1 cellular context compared by ENCODE assay signal in the genomic region with DNA sequence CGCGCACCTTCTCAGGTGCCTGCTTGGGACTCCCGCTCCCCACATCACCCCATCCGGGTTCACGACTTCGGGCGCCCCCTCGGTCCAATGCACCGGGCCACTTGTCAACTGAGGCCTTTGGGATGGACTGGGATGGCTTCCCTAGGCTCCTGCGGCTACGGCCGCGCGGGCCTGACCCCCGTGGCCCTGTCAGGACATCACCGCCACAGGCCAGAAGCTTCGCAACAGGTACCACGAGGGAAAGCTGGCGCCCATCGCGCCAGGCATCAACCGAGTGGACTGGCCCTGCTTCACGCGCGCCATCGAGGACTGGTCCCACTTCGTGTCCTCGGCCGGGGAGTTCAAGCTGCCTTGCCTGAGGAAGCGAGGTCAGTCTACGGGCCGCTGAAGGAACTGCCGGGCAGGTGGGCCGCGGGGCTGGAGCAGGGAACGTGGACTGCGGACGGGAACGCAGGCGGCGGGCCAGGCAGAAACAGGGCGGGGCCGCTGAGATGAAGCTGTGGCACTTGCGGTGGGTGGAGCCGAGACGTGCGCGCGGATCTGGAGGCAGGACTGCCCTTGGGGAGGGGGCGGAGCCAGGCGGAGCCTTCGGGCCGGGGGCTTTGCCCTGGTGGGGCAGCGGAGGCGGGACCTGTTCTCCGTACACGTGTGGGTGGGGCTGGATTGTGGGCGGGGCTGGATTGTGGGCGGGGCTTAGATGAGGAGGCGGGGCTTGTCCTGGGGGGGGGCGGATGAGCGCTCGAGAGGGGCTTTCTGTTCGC.
A peak's percentile ranks its signal among the peaks of the same experiment; 100 is the strongest.
TF ChIP-seq lines count a peak whose summit lies in the region.

No MANE protein-coding gene starts in this region.

TF ChIP-seq in HepG2, 621 proteins besides CTCF, POLR2A, EP300 and RAD21 (continued from another document and continues in another):
- TF ChIP-seq, protein P1, sequence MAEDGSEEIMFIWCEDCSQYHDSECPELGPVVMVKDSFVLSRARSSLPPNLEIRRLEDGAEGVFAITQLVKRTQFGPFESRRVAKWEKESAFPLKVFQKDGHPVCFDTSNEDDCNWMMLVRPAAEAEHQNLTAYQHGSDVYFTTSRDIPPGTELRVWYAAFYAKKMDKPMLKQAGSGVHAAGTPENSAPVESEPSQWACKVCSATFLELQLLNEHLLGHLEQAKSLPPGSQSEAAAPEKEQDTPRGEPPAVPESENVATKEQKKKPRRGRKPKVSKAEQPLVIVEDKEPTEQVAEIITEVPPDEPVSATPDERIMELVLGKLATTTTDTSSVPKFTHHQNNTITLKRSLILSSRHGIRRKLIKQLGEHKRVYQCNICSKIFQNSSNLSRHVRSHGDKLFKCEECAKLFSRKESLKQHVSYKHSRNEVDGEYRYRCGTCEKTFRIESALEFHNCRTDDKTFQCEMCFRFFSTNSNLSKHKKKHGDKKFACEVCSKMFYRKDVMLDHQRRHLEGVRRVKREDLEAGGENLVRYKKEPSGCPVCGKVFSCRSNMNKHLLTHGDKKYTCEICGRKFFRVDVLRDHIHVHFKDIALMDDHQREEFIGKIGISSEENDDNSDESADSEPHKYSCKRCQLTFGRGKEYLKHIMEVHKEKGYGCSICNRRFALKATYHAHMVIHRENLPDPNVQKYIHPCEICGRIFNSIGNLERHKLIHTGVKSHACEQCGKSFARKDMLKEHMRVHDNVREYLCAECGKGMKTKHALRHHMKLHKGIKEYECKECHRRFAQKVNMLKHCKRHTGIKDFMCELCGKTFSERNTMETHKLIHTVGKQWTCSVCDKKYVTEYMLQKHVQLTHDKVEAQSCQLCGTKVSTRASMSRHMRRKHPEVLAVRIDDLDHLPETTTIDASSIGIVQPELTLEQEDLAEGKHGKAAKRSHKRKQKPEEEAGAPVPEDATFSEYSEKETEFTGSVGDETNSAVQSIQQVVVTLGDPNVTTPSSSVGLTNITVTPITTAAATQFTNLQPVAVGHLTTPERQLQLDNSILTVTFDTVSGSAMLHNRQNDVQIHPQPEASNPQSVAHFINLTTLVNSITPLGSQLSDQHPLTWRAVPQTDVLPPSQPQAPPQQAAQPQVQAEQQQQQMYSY (CRISPR knock-in tag; IDR thresholded peaks at IDR 0.05): peak; percentile 80; the same call in 1 of the 2 replicates
- TF ChIP-seq ZNF138 (CRISPR knock-in tag; IDR thresholded peaks at IDR 0.05; ENCODE audit: low read depth) (no peak), ZNF607 (CRISPR knock-in tag; IDR thresholded peaks at IDR 0.05; ENCODE audit: borderline replicate concordance) (no peak), KLF11 (CRISPR knock-in tag; IDR thresholded peaks at IDR 0.05) (no peak), MBNL3 (CRISPR knock-in tag; conservative IDR thresholded peaks at IDR 0.05) (no peak), SP5 (CRISPR knock-in tag; IDR thresholded peaks at IDR 0.05; ENCODE audit: borderline replicate concordance, low read depth) (peak; percentile 52; the same call in 1 of the 2 replicates), SAP130 (CRISPR knock-in tag; IDR thresholded peaks at IDR 0.05; ENCODE audit: low read depth) (peak; percentile 27; the same call in 1 of the 2 replicates), ZNF549 (CRISPR knock-in tag; IDR thresholded peaks at IDR 0.05) (no peak), GABPA (IDR thresholded peaks at IDR 0.05; ENCODE audit: low read depth, low read length) (no peak), GABPA (CRISPR knock-in tag; IDR thresholded peaks at IDR 0.05; ENCODE audit: low read depth) (no peak), HNF4G (IDR thresholded peaks at IDR 0.05; ENCODE audit: borderline replicate concordance, low read depth, low read length) (no peak), HNF4G (CRISPR knock-in tag; IDR thresholded peaks at IDR 0.05; ENCODE audit: borderline replicate concordance, low read depth) (no peak), KLF13 (CRISPR knock-in tag; IDR thresholded peaks at IDR 0.05) (0 out of 2 replicates have a peak, but pooled peaks have one; percentile 24), MXD4 (CRISPR knock-in tag; IDR thresholded peaks at IDR 0.05) (no peak), KDM5B (CRISPR knock-in tag; IDR thresholded peaks at IDR 0.05; ENCODE audit: borderline replicate concordance) (peak; percentile 41; the same call in 1 of the 2 replicates), ZBTB7A (CRISPR knock-in tag; IDR thresholded peaks at IDR 0.05) (peak; percentile 45; the same call in 1 of the 2 replicates), THAP11 (CRISPR knock-in tag; IDR thresholded peaks at IDR 0.05) (no peak), ZSCAN12 (CRISPR knock-in tag; IDR thresholded peaks at IDR 0.05) (no peak), FOXJ3 (CRISPR knock-in tag; IDR thresholded peaks at IDR 0.05; ENCODE audit: borderline replicate concordance) (no peak), ZFP36L1 (CRISPR knock-in tag; IDR thresholded peaks at IDR 0.05) (0 out of 2 replicates have a peak, but pooled peaks have one; percentile 46), ZNF788 (CRISPR knock-in tag; IDR thresholded peaks at IDR 0.05; ENCODE audit: borderline replicate concordance) (0 out of 2 replicates have a peak, but pooled peaks have one; percentile 27), ZNF274 (CRISPR knock-in tag; IDR thresholded peaks at IDR 0.05) (0 out of 2 replicates have a peak, but pooled peaks have one; percentile 34), ZNF589 (CRISPR knock-in tag; conservative IDR thresholded peaks at IDR 0.05) (0 out of 2 replicates have a peak, but pooled peaks have one; percentile 30), CCDC6 (CRISPR knock-in tag; IDR thresholded peaks at IDR 0.05) (no peak), ATM (IDR thresholded peaks at IDR 0.05; ENCODE audit: borderline replicate concordance) (no peak), ZNF790 (CRISPR knock-in tag; IDR thresholded peaks at IDR 0.05; ENCODE audit: borderline replicate concordance) (no peak), ZNF253 (CRISPR knock-in tag; IDR thresholded peaks at IDR 0.05; ENCODE audit: borderline replicate concordance) (peak; percentile 55; the same call in 1 of the 2 replicates), TOPORS (CRISPR knock-in tag; IDR thresholded peaks at IDR 0.05) (no peak), NFKB2 (CRISPR knock-in tag; IDR thresholded peaks at IDR 0.05; ENCODE audit: borderline replicate concordance) (peak; percentile 57; the same call in 1 of the 2 replicates), EHMT2 (IDR thresholded peaks at IDR 0.05; ENCODE audit: borderline replicate concordance, low read depth, low read length) (no peak), NFATC3 (CRISPR knock-in tag; IDR thresholded peaks at IDR 0.05) (0 out of 2 replicates have a peak, but pooled peaks have one; percentile 50), KDM1A (CRISPR knock-in tag; IDR thresholded peaks at IDR 0.05) (no peak)
- TF ChIP-seq, protein P2, sequence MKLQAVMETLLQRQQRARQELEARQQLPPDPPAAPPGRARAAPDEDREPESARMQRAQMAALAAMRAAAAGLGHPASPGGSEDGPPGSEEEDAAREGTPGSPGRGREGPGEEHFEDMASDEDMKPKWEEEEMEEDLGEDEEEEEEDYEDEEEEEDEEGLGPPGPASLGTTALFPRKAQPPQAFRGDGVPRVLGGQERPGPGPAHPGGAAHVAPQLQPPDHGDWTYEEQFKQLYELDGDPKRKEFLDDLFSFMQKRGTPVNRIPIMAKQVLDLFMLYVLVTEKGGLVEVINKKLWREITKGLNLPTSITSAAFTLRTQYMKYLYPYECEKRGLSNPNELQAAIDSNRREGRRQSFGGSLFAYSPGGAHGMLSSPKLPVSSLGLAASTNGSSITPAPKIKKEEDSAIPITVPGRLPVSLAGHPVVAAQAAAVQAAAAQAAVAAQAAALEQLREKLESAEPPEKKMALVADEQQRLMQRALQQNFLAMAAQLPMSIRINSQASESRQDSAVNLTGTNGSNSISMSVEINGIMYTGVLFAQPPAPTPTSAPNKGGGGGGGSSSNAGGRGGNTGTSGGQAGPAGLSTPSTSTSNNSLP (IDR thresholded peaks at IDR 0.05; ENCODE audit: low read depth, low read length): no peak
- TF ChIP-seq, protein P3, sequence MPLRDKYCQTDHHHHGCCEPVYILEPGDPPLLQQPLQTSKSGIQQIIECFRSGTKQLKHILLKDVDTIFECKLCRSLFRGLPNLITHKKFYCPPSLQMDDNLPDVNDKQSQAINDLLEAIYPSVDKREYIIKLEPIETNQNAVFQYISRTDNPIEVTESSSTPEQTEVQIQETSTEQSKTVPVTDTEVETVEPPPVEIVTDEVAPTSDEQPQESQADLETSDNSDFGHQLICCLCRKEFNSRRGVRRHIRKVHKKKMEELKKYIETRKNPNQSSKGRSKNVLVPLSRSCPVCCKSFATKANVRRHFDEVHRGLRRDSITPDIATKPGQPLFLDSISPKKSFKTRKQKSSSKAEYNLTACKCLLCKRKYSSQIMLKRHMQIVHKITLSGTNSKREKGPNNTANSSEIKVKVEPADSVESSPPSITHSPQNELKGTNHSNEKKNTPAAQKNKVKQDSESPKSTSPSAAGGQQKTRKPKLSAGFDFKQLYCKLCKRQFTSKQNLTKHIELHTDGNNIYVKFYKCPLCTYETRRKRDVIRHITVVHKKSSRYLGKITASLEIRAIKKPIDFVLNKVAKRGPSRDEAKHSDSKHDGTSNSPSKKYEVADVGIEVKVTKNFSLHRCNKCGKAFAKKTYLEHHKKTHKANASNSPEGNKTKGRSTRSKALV (CRISPR knock-in tag; IDR thresholded peaks at IDR 0.05): no peak
- TF ChIP-seq, protein P4, sequence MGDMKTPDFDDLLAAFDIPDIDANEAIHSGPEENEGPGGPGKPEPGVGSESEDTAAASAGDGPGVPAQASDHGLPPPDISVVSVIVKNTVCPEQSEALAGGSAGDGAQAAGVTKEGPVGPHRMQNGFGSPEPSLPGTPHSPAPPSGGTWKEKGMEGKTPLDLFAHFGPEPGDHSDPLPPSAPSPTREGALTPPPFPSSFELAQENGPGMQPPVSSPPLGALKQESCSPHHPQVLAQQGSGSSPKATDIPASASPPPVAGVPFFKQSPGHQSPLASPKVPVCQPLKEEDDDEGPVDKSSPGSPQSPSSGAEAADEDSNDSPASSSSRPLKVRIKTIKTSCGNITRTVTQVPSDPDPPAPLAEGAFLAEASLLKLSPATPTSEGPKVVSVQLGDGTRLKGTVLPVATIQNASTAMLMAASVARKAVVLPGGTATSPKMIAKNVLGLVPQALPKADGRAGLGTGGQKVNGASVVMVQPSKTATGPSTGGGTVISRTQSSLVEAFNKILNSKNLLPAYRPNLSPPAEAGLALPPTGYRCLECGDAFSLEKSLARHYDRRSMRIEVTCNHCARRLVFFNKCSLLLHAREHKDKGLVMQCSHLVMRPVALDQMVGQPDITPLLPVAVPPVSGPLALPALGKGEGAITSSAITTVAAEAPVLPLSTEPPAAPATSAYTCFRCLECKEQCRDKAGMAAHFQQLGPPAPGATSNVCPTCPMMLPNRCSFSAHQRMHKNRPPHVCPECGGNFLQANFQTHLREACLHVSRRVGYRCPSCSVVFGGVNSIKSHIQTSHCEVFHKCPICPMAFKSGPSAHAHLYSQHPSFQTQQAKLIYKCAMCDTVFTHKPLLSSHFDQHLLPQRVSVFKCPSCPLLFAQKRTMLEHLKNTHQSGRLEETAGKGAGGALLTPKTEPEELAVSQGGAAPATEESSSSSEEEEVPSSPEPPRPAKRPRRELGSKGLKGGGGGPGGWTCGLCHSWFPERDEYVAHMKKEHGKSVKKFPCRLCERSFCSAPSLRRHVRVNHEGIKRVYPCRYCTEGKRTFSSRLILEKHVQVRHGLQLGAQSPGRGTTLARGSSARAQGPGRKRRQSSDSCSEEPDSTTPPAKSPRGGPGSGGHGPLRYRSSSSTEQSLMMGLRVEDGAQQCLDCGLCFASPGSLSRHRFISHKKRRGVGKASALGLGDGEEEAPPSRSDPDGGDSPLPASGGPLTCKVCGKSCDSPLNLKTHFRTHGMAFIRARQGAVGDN (CRISPR knock-in tag; IDR thresholded peaks at IDR 0.05): peak; percentile 74
- TF ChIP-seq, protein P5, sequence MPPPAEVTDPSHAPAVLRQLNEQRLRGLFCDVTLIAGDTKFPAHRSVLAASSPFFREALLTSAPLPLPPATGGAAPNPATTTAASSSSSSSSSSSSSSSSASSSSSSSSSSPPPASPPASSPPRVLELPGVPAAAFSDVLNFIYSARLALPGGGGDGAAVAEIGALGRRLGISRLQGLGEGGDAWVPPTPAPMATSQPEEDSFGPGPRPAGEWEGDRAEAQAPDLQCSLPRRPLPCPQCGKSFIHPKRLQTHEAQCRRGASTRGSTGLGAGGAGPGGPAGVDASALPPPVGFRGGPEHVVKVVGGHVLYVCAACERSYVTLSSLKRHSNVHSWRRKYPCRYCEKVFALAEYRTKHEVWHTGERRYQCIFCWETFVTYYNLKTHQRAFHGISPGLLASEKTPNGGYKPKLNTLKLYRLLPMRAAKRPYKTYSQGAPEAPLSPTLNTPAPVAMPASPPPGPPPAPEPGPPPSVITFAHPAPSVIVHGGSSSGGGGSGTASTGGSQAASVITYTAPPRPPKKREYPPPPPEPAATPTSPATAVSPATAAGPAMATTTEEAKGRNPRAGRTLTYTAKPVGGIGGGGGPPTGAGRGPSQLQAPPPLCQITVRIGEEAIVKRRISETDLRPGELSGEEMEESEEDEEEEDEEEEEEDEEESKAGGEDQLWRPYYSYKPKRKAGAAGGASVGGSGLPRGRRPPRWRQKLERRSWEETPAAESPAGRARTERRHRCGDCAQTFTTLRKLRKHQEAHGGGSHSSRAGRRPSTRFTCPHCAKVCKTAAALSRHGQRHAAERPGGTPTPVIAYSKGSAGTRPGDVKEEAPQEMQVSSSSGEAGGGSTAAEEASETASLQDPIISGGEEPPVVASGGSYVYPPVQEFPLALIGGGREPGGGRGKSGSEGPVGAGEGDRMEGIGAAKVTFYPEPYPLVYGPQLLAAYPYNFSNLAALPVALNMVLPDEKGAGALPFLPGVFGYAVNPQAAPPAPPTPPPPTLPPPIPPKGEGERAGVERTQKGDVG (CRISPR knock-in tag; IDR thresholded peaks at IDR 0.05; ENCODE audit: borderline replicate concordance): peak; percentile 51; the same call in 1 of the 2 replicates
- TF ChIP-seq, protein P6, sequence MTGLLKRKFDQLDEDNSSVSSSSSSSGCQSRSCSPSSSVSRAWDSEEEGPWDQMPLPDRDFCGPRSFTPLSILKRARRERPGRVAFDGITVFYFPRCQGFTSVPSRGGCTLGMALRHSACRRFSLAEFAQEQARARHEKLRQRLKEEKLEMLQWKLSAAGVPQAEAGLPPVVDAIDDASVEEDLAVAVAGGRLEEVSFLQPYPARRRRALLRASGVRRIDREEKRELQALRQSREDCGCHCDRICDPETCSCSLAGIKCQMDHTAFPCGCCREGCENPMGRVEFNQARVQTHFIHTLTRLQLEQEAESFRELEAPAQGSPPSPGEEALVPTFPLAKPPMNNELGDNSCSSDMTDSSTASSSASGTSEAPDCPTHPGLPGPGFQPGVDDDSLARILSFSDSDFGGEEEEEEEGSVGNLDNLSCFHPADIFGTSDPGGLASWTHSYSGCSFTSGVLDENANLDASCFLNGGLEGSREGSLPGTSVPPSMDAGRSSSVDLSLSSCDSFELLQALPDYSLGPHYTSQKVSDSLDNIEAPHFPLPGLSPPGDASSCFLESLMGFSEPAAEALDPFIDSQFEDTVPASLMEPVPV (CRISPR knock-in tag; IDR thresholded peaks at IDR 0.05): no peak
- TF ChIP-seq, protein P7, sequence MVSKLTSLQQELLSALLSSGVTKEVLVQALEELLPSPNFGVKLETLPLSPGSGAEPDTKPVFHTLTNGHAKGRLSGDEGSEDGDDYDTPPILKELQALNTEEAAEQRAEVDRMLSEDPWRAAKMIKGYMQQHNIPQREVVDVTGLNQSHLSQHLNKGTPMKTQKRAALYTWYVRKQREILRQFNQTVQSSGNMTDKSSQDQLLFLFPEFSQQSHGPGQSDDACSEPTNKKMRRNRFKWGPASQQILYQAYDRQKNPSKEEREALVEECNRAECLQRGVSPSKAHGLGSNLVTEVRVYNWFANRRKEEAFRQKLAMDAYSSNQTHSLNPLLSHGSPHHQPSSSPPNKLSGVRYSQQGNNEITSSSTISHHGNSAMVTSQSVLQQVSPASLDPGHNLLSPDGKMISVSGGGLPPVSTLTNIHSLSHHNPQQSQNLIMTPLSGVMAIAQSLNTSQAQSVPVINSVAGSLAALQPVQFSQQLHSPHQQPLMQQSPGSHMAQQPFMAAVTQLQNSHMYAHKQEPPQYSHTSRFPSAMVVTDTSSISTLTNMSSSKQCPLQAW (CRISPR knock-in tag; IDR thresholded peaks at IDR 0.05): peak; percentile 41; the same call in 1 of the 2 replicates
